ENCODE assay signal across 1 cellular context in genomic region chr4:52939739-52940138, GRCh38.
TF ChIP-seq lines count a peak whose summit lies in the region.

No MANE protein-coding gene starts in this region.

TF ChIP-seq in WTC11, 78 proteins besides CTCF, POLR2A, EP300 and RAD21 (continued from another document):
- TF ChIP-seq NR3C1 (CRISPR knock-in tag; conservative IDR thresholded peaks at IDR 0.05; ENCODE audit: low read depth) (no peak), CREB1 (CRISPR knock-in tag; IDR thresholded peaks at IDR 0.05) (no peak), HMGXB4 (CRISPR knock-in tag; IDR thresholded peaks at IDR 0.05) (no peak), FOXP1 (CRISPR knock-in tag; IDR thresholded peaks at IDR 0.05; ENCODE audit: borderline replicate concordance) (no peak), E2F1 (CRISPR knock-in tag; IDR thresholded peaks at IDR 0.05) (no peak), TEAD4 (CRISPR knock-in tag; IDR thresholded peaks at IDR 0.05) (no peak)
